In the genomic region with DNA sequence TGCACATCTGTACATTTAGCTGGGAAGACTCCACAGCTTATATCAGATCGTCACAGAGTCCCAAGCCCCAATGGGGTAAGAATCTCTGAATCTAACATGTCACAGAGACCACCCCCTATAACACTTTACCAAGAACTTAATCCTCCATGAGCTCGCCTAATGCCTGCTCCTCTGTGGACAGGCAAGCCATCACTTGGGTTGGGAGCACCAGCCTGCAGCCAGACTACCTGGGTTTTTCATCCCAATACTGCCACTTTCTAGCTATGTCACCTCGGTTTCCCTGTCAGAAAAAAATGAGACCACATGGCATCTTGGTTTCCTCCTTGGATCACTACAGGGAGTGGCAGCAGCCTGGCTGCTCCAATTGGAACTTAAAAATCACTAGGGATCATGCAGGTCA, we compare ENCODE assay signal across 20 cellular contexts.
DNase-seq lines count a peak whose midpoint lies in the region; ATAC-seq, FAIRE-seq and TF ChIP-seq lines count a peak whose summit lies in the region.
"Had no signal": no experiment of that assay in that cellular context is flagged by ENCODE, and none has a peak within 500 bp of the region (broad histone marks: within the 10 kb centered on the region; RNA-seq: fewer than 3 reads in every experiment).

No MANE protein-coding gene starts in this region.

- H3K79me2 ChIP-seq in H9 (ENCODE audit: insufficient read depth, low read length) (no peaks in the 10 kb centered on the region), H1 (ENCODE audit: control insufficient read depth in 1 of 2, insufficient read depth in 2 of 2, low read length in 2 of 2) (no peaks in the 10 kb centered on the region), osteoblast (ENCODE audit: insufficient read depth, low read length) (no peaks in the 10 kb centered on the region)

- no peak overlapping the region for H2AFZ ChIP-seq in H9 (ENCODE audit: low read length)
- peak overlapping the region; percentile 28; the same call in 1 of the 2 replicates for H2AFZ ChIP-seq in H1 (ENCODE audit: low read length)
- no peak overlapping the region for H2AFZ ChIP-seq in osteoblast (ENCODE audit: low read length)

- H4K8ac ChIP-seq in H9 (replicated peaks; ENCODE audit: insufficient read length, low read depth, low read length) (no peak overlapping the region), H1 (ENCODE audit: extremely low read depth, insufficient read depth, low read length) (no peak overlapping the region)

- peak overlapping the region; percentile 93 for H3K4me2 ChIP-seq in H9 (ENCODE audit: insufficient read depth, insufficient read length, low read length)
- peak overlapping the region; percentile 79 to 81 for H3K4me2 ChIP-seq in H1 (ENCODE audit: insufficient read depth in 1 of 2, low read depth in 2 of 2, low read length in 2 of 2)
- peak overlapping the region; percentile 82 for H3K4me2 ChIP-seq in osteoblast (ENCODE audit: insufficient read depth, low read length)

- in situ Hi-C loops in Panc1 (cut with HindIII; ENCODE audit: low pct_unique_long_range_greater_than_20kb, low sequenced_read_pairs), result no loop called here

- no peak overlapping the region for H3T11ph ChIP-seq in H9 (ENCODE audit: low read length)

- H3K23me2 ChIP-seq in H9 (ENCODE audit: insufficient read length, low read depth, low read length, poor library complexity, severe bottlenecking), result peaks cover 10% of the 10 kb centered on the region
- H3K23me2 ChIP-seq in H1 (ENCODE audit: low read depth, low read length), result peaks cover 11% of the 10 kb centered on the region; the same call in 1 of the 2 replicates

- no peak for TF ChIP-seq RAD21 in H1 (IDR thresholded peaks at IDR 0.05 in 1 of 2, conservative IDR thresholded peaks at IDR 0.05 in 1 of 2; ENCODE audit: low read depth in 2 of 2, low read length in 2 of 2)

- no peak for TF ChIP-seq EP300 in H1 (IDR thresholded peaks at IDR 0.05; ENCODE audit: borderline replicate concordance in 1 of 2, low read depth in 2 of 2, low read length in 2 of 2)

- H3K14ac ChIP-seq in H9 (ENCODE audit: insufficient read depth, low read length) (no peak overlapping the region), H1 (ENCODE audit: insufficient read length) (no peak overlapping the region)

- H3K4me3 Mint-ChIP-seq in H9, result peak overlapping the region in 1 of 2 experiments; percentile 82; a peak in 3 of 5 replicates
- H3K4me3 Mint-ChIP-seq: CD8-positive, alpha-beta memory T cell had no signal

- H4K5ac ChIP-seq in H9 (ENCODE audit: insufficient read length, low read depth, low read length) (no peak overlapping the region), H1 (ENCODE audit: insufficient read length, low read depth, low read length) (no peak overlapping the region)

- no peaks in the 10 kb centered on the region; the same call in 1 of the 2 replicates for H3K27me3 ChIP-seq in H9 (ENCODE audit: insufficient read depth, low read length)
- no peaks in the 10 kb centered on the region for H3K27me3 ChIP-seq in Panc1 (ENCODE audit: control insufficient read depth, insufficient read depth, low read length)
- H3K27me3 ChIP-seq in H1 (replicated peaks in 1 of 4; ENCODE audit: control insufficient read depth in 3 of 4, extremely low read depth in 1 of 4, insufficient read depth in 3 of 4, low read length in 3 of 4), result peaks cover 0 to 7% (median 0%) of the 10 kb centered on the region in 4 experiments; a peak in 2 of 7 replicates
- H3K27me3 ChIP-seq in osteoblast (ENCODE audit: insufficient read depth, low read length), result no peaks in the 10 kb centered on the region
- no peaks in the 10 kb centered on the region for H3K27me3 ChIP-seq in colonic mucosa
- H3K27me3 ChIP-seq: thyroid gland had no signal

- H3K79me1 ChIP-seq in H9 (ENCODE audit: insufficient read depth, low read depth, low read length, poor library complexity, severe bottlenecking), result no peaks in the 10 kb centered on the region
- H3K79me1 ChIP-seq in H1 (ENCODE audit: low read depth, low read length), result no peaks in the 10 kb centered on the region

- intact Hi-C loops in Panc1 (cut with micrococcal nuclease; ENCODE audit: unreplicated experiment) (no loop called here), colonic mucosa (cut with DNase I) (no loop called here)

- no peak overlapping the region for H3K9ac ChIP-seq in H9 (ENCODE audit: extremely low read depth, insufficient read length, low read length)
- no peak overlapping the region for H3K9ac ChIP-seq in H1 (replicated peaks in 1 of 4; ENCODE audit: extremely low read depth in 1 of 4, low read depth in 3 of 4, low read length in 3 of 4)
- H3K9ac ChIP-seq in colonic mucosa (ENCODE audit: low read depth in 2 of 2, low read length in 2 of 2), result no peak overlapping the region

- H3K27me3 Mint-ChIP-seq in H9 (ENCODE audit: low read depth), result peaks cover 42% of the 10 kb centered on the region

- WGBS in H9 (ENCODE audit: extremely low coverage, insufficient read length, low lambda C conversion rate), result no CpG with 5 or more reads among the region's 3 CpGs
- WGBS in H1 (ENCODE audit: extremely low coverage in 1 of 2, insufficient coverage in 1 of 2, insufficient read length in 1 of 2, insufficient replicate concordance in 2 of 2, low coverage in 1 of 2, low lambda C conversion rate in 2 of 2, missing lambda C conversion rate in 1 of 2), 2 experiments, result 68% methylated on average over 3 of the region's 3 CpGs; no CpG with 5 or more reads in 1 of the 2 experiments

- H4K20me1 ChIP-seq in H9 (ENCODE audit: control insufficient read depth, insufficient read depth, insufficient read length) (no peaks in the 10 kb centered on the region), H1 (replicated peaks in 1 of 2; ENCODE audit: control insufficient read depth in 1 of 2, insufficient read depth in 2 of 2, low read length in 2 of 2) (no peaks in the 10 kb centered on the region), osteoblast (ENCODE audit: insufficient read depth, low read length) (no peaks in the 10 kb centered on the region)

- BruUV-seq in Panc1 (replicated peaks; lab: Mats Ljungman, UMichigan), result no TSS peak

- H4K91ac ChIP-seq in H9 (ENCODE audit: insufficient read length, low read depth, low read length) (no peak overlapping the region), H1 (replicated peaks; ENCODE audit: insufficient read length, low read length) (no peak overlapping the region)

- H3K4me1 ChIP-seq in H9 (ENCODE audit: insufficient read depth, low read length) (peaks cover 2% of the 10 kb centered on the region; the same call in 1 of the 2 replicates), Panc1 (ENCODE audit: control insufficient read depth, insufficient read depth, low read length) (peaks cover 44% of the 10 kb centered on the region), H1 (replicated peaks in 1 of 4; ENCODE audit: control insufficient read depth in 3 of 4, insufficient read depth in 4 of 4, low read length in 3 of 4) (peaks cover 4 to 28% (median 14%) of the 10 kb centered on the region in 4 experiments), osteoblast (ENCODE audit: insufficient read depth, low read length) (peaks cover 26% of the 10 kb centered on the region), colonic mucosa (no peaks in the 10 kb centered on the region)

- H3K27ac Mint-ChIP-seq in H9, result peak overlapping the region in 1 of 3 experiments; percentile 27; a peak in 1 of 7 replicates
- H3K27ac Mint-ChIP-seq: CD8-positive, alpha-beta memory T cell had no signal

- TF ChIP-seq POLR2A in H1 (IDR thresholded peaks at IDR 0.05; ENCODE audit: control extremely low read depth in 1 of 2, low read depth in 2 of 2, low read length in 2 of 2), result no peak

- H3K9me3 Mint-ChIP-seq in H9, result peaks cover 4% of the 10 kb centered on the region in 2 experiments; a peak in 4 of 5 replicates

- H3K4me3 ChIP-seq in Panc1 (ENCODE audit: low read depth in 2 of 2, low read length in 2 of 2) (no peak overlapping the region), H1 (ENCODE audit: extremely low read depth in 1 of 4, insufficient read depth in 2 of 4, low read depth in 3 of 4, low read length in 4 of 4) (peak overlapping the region; percentile 37 to 69 (median 52); a peak in 5 of 8 replicates), osteoblast (ENCODE audit: insufficient read depth, low read length) (no peak overlapping the region), colonic mucosa (no peak overlapping the region)
- H3K4me3 ChIP-seq: thyroid gland had no signal

- H3K9me3 ChIP-seq in H9 (ENCODE audit: control insufficient read depth, low read depth, low read length), result no peaks in the 10 kb centered on the region
- no peaks in the 10 kb centered on the region for H3K9me3 ChIP-seq in Panc1 (ENCODE audit: control insufficient read depth, insufficient read depth, low read depth, low read length)
- H3K9me3 ChIP-seq in H1 (ENCODE audit: insufficient read depth in 2 of 2, low read depth in 1 of 2, low read length in 1 of 2), result no peaks in the 10 kb centered on the region
- no peaks in the 10 kb centered on the region for H3K9me3 ChIP-seq in osteoblast (ENCODE audit: low read depth, low read length)
- H3K9me3 ChIP-seq in colonic mucosa, result no peaks in the 10 kb centered on the region
- H3K9me3 ChIP-seq: heart right ventricle, thyroid gland had no signal

- DNase-seq in H9, result no peak
- no peak for DNase-seq in Panc1 (ENCODE audit: low read depth, low spot score)
- DNase-seq in H1 (ENCODE audit: low read depth in 1 of 2, low spot score in 2 of 2), result no peak
- no peak for DNase-seq in osteoblast (ENCODE audit: insufficient read length, low spot score, missing footprints)
- DNase-seq in colonic mucosa, result no peak
- no peak for DNase-seq in SK-N-DZ (ENCODE audit: low spot score)
- no peak for DNase-seq in NCI-H1417 (lab: John Stamatoyannopoulos, UW)
- DNase-seq: activated CD4-positive, alpha-beta T cell treated with anti-CD3 and anti-CD28 coated beads, Interleukin-2, amount 50 U/mL, for 1 hour; CD8-positive, alpha-beta memory T cell; heart right ventricle; NCI-H1092; NCI-H446 treated with DMSO at 0.1 percent for 48 hours; stimulated activated CD4-positive, alpha-beta T cell treated with anti-CD3 and anti-CD28 coated beads, Interleukin-4, amount 100 ng/mL, for 4 hours; stimulated activated naive CD8-positive, alpha-beta T cell treated with anti-CD3 and anti-CD28 coated beads, Interleukin-15, Interleukin-2, amounts not matched to agents 100 U/mL and 50 U/mL, for 24 hours; thyroid gland; WERI-Rb-1 had no signal

- H2AK5ac ChIP-seq in H9 (ENCODE audit: insufficient read length, low read length), result no peak overlapping the region
- no peak overlapping the region for H2AK5ac ChIP-seq in H1 (ENCODE audit: low read depth, low read length)

- H3K23ac ChIP-seq in H9 (ENCODE audit: insufficient read length, low read depth, low read length), result no peak overlapping the region
- H3K23ac ChIP-seq in H1 (ENCODE audit: insufficient read length), result no peak overlapping the region

- H2BK5ac ChIP-seq in H9 (ENCODE audit: insufficient read length, low read length) (no peak overlapping the region), H1 (ENCODE audit: low read depth, low read length) (no peak overlapping the region)

- POLR2A ChIA-PET in Panc1 (lab: Charles Lee), result no interaction called here
- POLR2A ChIA-PET in H1 (lab: Charles Lee; ENCODE audit: partially characterized antibody), result interaction anchor here (0.9 to 2.1 kb wide), 4 partner anchors 15 to 278 kb away, joined by 3 to 8 read pairs (median 3); a partner anchor contains a TSS

- TF ChIP-seq CTCF in H9 (conservative IDR thresholded peaks at IDR 0.05), result no peak
- no peak for TF ChIP-seq CTCF in Panc1 (IDR thresholded peaks at IDR 0.05)
- TF ChIP-seq CTCF in H1 (IDR thresholded peaks at IDR 0.05; ENCODE audit: control extremely low read depth in 1 of 3, insufficient read depth in 1 of 3, low read depth in 1 of 3, low read length in 3 of 3), result no peak
- no peak for TF ChIP-seq CTCF in osteoblast (IDR thresholded peaks at IDR 0.05; ENCODE audit: extremely low read depth, low read depth, low read length)
- no peak for TF ChIP-seq CTCF in colonic mucosa (IDR thresholded peaks at IDR 0.05)

- ATAC-seq in Panc1, result peak; percentile 13
- no peak for ATAC-seq in GM21515 (IDR thresholded peaks at IDR 0.05; ENCODE audit: unreplicated experiment)
- ATAC-seq: HepG2; stimulated activated naive CD8-positive, alpha-beta T cell treated with anti-CD3 and anti-CD28 coated beads, Interleukin-15, Interleukin-2, amounts not matched to agents 100 U/mL and 50 U/mL, for 24 hours had no signal

- H2BK15ac ChIP-seq in H9 (ENCODE audit: low read depth, low read length) (no peak overlapping the region), H1 (ENCODE audit: low read length) (no peak overlapping the region)

- H3K36me3 Mint-ChIP-seq in H9 (ENCODE audit: insufficient read depth in 1 of 3, low read depth in 3 of 3), result no peaks in the 10 kb centered on the region; a peak in 1 of 7 replicates
- H3K36me3 Mint-ChIP-seq: CD8-positive, alpha-beta memory T cell had no signal

- H3K4ac ChIP-seq in H9 (ENCODE audit: low read depth, low read length) (no peak overlapping the region), H1 (replicated peaks; ENCODE audit: insufficient read length, low read depth, low read length) (no peak overlapping the region)

- no peak for FAIRE-seq in H1 (lab: Jason Lieb, UNC)
- FAIRE-seq: endothelial cell of umbilical vein, G401.6, HepG2 had no signal

- H3K56ac ChIP-seq in H9 (ENCODE audit: insufficient read length, low read depth, low read length), result no peak overlapping the region
- H3K56ac ChIP-seq in H1 (replicated peaks; ENCODE audit: insufficient read length, low read depth, low read length), result no peak overlapping the region

- H2BK12ac ChIP-seq in H9 (ENCODE audit: insufficient read length, low read depth, low read length), result no peak overlapping the region
- peak overlapping the region; percentile 41; the same call in 1 of the 2 replicates for H2BK12ac ChIP-seq in H1 (ENCODE audit: low read depth, low read length)

- CTCF ChIA-PET in Panc1 (lab: Charles Lee), result no interaction called here
- CTCF ChIA-PET in H1 (lab: Charles Lee; ENCODE audit: partially characterized antibody), result interaction anchor here (0.6 to 2.1 kb wide), 10 partner anchors 12 to 1358 kb away, joined by 3 to 7 read pairs (median 4); no protein-coding TSS in a partner anchor

- H2BK20ac ChIP-seq in H9 (ENCODE audit: low read depth, low read length, poor library complexity, severe bottlenecking) (no peak overlapping the region), H1 (ENCODE audit: low read length) (no peak overlapping the region; the same call in 1 of the 2 replicates)

- no peak overlapping the region for H3K27ac ChIP-seq in H9 (ENCODE audit: insufficient read length, low read depth, low read length)
- H3K27ac ChIP-seq in Panc1 (ENCODE audit: low read length), result peak overlapping the region; percentile 57
- H3K27ac ChIP-seq in H1 (ENCODE audit: low read depth, low read length), result no peak overlapping the region
- no peak overlapping the region for H3K27ac ChIP-seq in osteoblast (ENCODE audit: low read depth, low read length)
- H3K27ac ChIP-seq in colonic mucosa, result no peak overlapping the region
- H3K27ac ChIP-seq: heart right ventricle, thyroid gland, WERI-Rb-1 had no signal

- H3K36me3 ChIP-seq in Panc1 (ENCODE audit: control insufficient read depth, insufficient read depth, low read length) (no peaks in the 10 kb centered on the region), H1 (ENCODE audit: control insufficient read depth in 2 of 4, insufficient read depth in 4 of 4, low read length in 3 of 4) (no peaks in the 10 kb centered on the region), osteoblast (ENCODE audit: insufficient read depth, low read length) (no peaks in the 10 kb centered on the region), colonic mucosa (no peaks in the 10 kb centered on the region)
- H3K36me3 ChIP-seq: heart right ventricle, thyroid gland, WERI-Rb-1 had no signal

- no peak overlapping the region for H3K18ac ChIP-seq in H9 (ENCODE audit: insufficient read length, low read depth, low read length)
- H3K18ac ChIP-seq in H1 (ENCODE audit: extremely low read depth, low read length), result no peak overlapping the region

- H3K4me1 Mint-ChIP-seq in H9, result peaks cover 35 to 39% of the 10 kb centered on the region in 2 experiments

- no peak overlapping the region for H2BK120ac ChIP-seq in H9 (ENCODE audit: low read depth, low read length, poor library complexity, severe bottlenecking)
- H2BK120ac ChIP-seq in H1 (replicated peaks; ENCODE audit: low read depth, low read length), result no peak overlapping the region

Comparison
In these comparisons a context has a peak if more than half of its experiments do, and no peak if none do; other contexts are left out.
1. H3K4me3 ChIP-seq: peak in H1 (4 of 4); none in Panc1 (0 of 2), osteoblast (single experiment) and colonic mucosa (single experiment).
2. Peak in every context shown above with its lines, with median percentiles within 50 percentile points of each other: H3K4me2 ChIP-seq.